In genomic region chr3:75396316-75396802, GRCh38 we compare ENCODE assay signal across 1 cellular context.
TF ChIP-seq lines count a peak whose summit lies in the region.

No MANE protein-coding gene starts in this region.

TF ChIP-seq in H1, 55 proteins besides CTCF, POLR2A, EP300 and RAD21:
- TF ChIP-seq ASH2L (IDR thresholded peaks at IDR 0.05; ENCODE audit: low read length) (no peak), CHD2 (IDR thresholded peaks at IDR 0.05; ENCODE audit: low read length) (no peak), EGR1 (IDR thresholded peaks at IDR 0.05; ENCODE audit: borderline replicate concordance, low read depth, low read length) (no peak), BCL11A (IDR thresholded peaks at IDR 0.05; ENCODE audit: low read depth in 2 of 2, low read length in 2 of 2) (no peak), JUN (IDR thresholded peaks at IDR 0.05; ENCODE audit: low read depth, low read length) (no peak), SP1 (IDR thresholded peaks at IDR 0.05; ENCODE audit: low read depth, low read length) (no peak), TEAD4 (IDR thresholded peaks at IDR 0.05; ENCODE audit: low read depth, low read length) (no peak)
- TF ChIP-seq, protein P1, sequence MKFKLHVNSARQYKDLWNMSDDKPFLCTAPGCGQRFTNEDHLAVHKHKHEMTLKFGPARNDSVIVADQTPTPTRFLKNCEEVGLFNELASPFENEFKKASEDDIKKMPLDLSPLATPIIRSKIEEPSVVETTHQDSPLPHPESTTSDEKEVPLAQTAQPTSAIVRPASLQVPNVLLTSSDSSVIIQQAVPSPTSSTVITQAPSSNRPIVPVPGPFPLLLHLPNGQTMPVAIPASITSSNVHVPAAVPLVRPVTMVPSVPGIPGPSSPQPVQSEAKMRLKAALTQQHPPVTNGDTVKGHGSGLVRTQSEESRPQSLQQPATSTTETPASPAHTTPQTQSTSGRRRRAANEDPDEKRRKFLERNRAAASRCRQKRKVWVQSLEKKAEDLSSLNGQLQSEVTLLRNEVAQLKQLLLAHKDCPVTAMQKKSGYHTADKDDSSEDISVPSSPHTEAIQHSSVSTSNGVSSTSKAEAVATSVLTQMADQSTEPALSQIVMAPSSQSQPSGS (IDR thresholded peaks at IDR 0.05; ENCODE audit: low read length): no peak
